In the genomic region with DNA sequence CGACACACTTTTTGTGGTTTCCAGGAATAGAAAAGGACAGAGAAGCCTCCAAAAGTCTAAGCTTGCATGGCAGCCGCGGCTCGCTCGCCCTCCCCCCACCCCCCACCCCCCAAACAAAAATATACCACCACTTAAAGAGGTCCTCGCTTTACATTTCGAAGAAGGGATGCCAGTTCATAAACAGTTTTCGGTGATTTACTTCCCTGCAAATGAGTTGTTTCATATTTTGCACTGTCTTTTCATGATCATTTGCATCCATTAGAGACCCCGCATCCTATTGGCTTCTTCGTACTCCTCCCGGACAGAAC, we compare ENCODE assay signal across 1 cellular context.
TF ChIP-seq lines count a peak whose summit lies in the region.

No MANE protein-coding gene starts in this region.

TF ChIP-seq in IMR-90, 13 proteins besides CTCF, POLR2A, EP300 and RAD21 (continued from another document):
- TF ChIP-seq CEBPB (IDR thresholded peaks at IDR 0.05; ENCODE audit: low read depth, low read length) (no peak), MAFK (IDR thresholded peaks at IDR 0.05; ENCODE audit: low read depth, low read length) (no peak), SMC3 (IDR thresholded peaks at IDR 0.05; ENCODE audit: low read depth, low read length) (no peak), RFX5 (IDR thresholded peaks at IDR 0.05; ENCODE audit: low read depth, low read length) (no peak), MAZ (IDR thresholded peaks at IDR 0.05; ENCODE audit: borderline replicate concordance, low read depth, low read length) (no peak), FOS (IDR thresholded peaks at IDR 0.05; ENCODE audit: low read depth, low read length) (no peak), NFE2L2 (IDR thresholded peaks at IDR 0.05; ENCODE audit: low read depth, low read length) (no peak)
- TF ChIP-seq, protein P1, sequence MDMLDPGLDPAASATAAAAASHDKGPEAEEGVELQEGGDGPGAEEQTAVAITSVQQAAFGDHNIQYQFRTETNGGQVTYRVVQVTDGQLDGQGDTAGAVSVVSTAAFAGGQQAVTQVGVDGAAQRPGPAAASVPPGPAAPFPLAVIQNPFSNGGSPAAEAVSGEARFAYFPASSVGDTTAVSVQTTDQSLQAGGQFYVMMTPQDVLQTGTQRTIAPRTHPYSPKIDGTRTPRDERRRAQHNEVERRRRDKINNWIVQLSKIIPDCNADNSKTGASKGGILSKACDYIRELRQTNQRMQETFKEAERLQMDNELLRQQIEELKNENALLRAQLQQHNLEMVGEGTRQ (IDR thresholded peaks at IDR 0.05; ENCODE audit: low read depth, low read length): no peak
